1 cellular context compared by ENCODE assay signal in genomic region chr1:17564458-17565393, GRCh38.
TF ChIP-seq lines count a peak whose summit lies in the region.

No MANE protein-coding gene starts in this region.

TF ChIP-seq in HepG2, 621 proteins besides CTCF, POLR2A, EP300 and RAD21 (continued from another document and continues in another):
- TF ChIP-seq MLX (CRISPR knock-in tag; IDR thresholded peaks at IDR 0.05) (peak; percentile 98), HOXA5 (CRISPR knock-in tag; IDR thresholded peaks at IDR 0.05) (no peak), FOXA3 (CRISPR knock-in tag; IDR thresholded peaks at IDR 0.05) (no peak; the same call in none of the 2 replicates), RBFOX2 (IDR thresholded peaks at IDR 0.05; ENCODE audit: low read depth, low read length) (no peak), ZNF549 (CRISPR knock-in tag; IDR thresholded peaks at IDR 0.05) (no peak), PAX8 (CRISPR knock-in tag; IDR thresholded peaks at IDR 0.05; ENCODE audit: borderline replicate concordance) (0 out of 2 replicates have a peak, but pooled peaks have one; percentile 50), MYPOP (CRISPR knock-in tag; IDR thresholded peaks at IDR 0.05) (peak; percentile 36; the same call in 1 of the 2 replicates), JARID2 (CRISPR knock-in tag; IDR thresholded peaks at IDR 0.05; ENCODE audit: insufficient replicate concordance) (no peak), THYN1 (CRISPR knock-in tag; IDR thresholded peaks at IDR 0.05; ENCODE audit: borderline replicate concordance, low read depth) (no peak), KDM3A (CRISPR knock-in tag; IDR thresholded peaks at IDR 0.05; ENCODE audit: low read depth) (no peak), ZNF552 (CRISPR knock-in tag; IDR thresholded peaks at IDR 0.05; ENCODE audit: borderline replicate concordance) (no peak), RFX3 (CRISPR knock-in tag; IDR thresholded peaks at IDR 0.05) (no peak), PBX3 (CRISPR knock-in tag; IDR thresholded peaks at IDR 0.05; ENCODE audit: borderline replicate concordance) (no peak), NFYB (CRISPR knock-in tag; IDR thresholded peaks at IDR 0.05) (no peak), MEIS1 (CRISPR knock-in tag; IDR thresholded peaks at IDR 0.05; ENCODE audit: borderline replicate concordance) (no peak), SAFB2 (CRISPR knock-in tag; IDR thresholded peaks at IDR 0.05; ENCODE audit: borderline replicate concordance, low read depth) (0 out of 2 replicates have a peak, but pooled peaks have one; percentile 54), HOXA9 (CRISPR knock-in tag; IDR thresholded peaks at IDR 0.05; ENCODE audit: borderline replicate concordance) (no peak), KDM4B (CRISPR knock-in tag; IDR thresholded peaks at IDR 0.05) (no peak), HNRNPL (IDR thresholded peaks at IDR 0.05; ENCODE audit: low read depth, low read length) (0 out of 2 replicates have a peak, but pooled peaks have one; percentile 30), ZBTB26 (CRISPR knock-in tag; IDR thresholded peaks at IDR 0.05; ENCODE audit: borderline replicate concordance) (no peak), ZNF761 (CRISPR knock-in tag; conservative IDR thresholded peaks at IDR 0.05) (no peak), SIX4 (CRISPR knock-in tag; IDR thresholded peaks at IDR 0.05) (no peak), NR3C1 (CRISPR knock-in tag; IDR thresholded peaks at IDR 0.05) (no peak), MTA1 (CRISPR knock-in tag; IDR thresholded peaks at IDR 0.05; ENCODE audit: borderline replicate concordance) (0 out of 2 replicates have a peak, but pooled peaks have one; percentile 28), SIN3A (IDR thresholded peaks at IDR 0.05; ENCODE audit: borderline replicate concordance, low read depth, low read length) (no peak), ZNF441 (CRISPR knock-in tag; IDR thresholded peaks at IDR 0.05; ENCODE audit: borderline replicate concordance) (no peak), MEIS2 (CRISPR knock-in tag; IDR thresholded peaks at IDR 0.05) (no peak), MED8 (CRISPR knock-in tag; IDR thresholded peaks at IDR 0.05; ENCODE audit: insufficient replicate concordance) (no peak), NBN (conservative IDR thresholded peaks at IDR 0.05) (no peak), CSRNP2 (CRISPR knock-in tag; conservative IDR thresholded peaks at IDR 0.05; ENCODE audit: low read depth) (no peak), REST (IDR thresholded peaks at IDR 0.05; ENCODE audit: borderline replicate concordance in 1 of 2, low read depth in 1 of 2, low read length in 2 of 2) (no peak), NCOA5 (CRISPR knock-in tag; IDR thresholded peaks at IDR 0.05) (no peak), PHF5A (CRISPR knock-in tag; IDR thresholded peaks at IDR 0.05; ENCODE audit: low read depth, unreplicated experiment) (no peak), CC2D1A (CRISPR knock-in tag; IDR thresholded peaks at IDR 0.05) (no peak), GRHL1 (CRISPR knock-in tag; conservative IDR thresholded peaks at IDR 0.05) (no peak), ZNF678 (CRISPR knock-in tag; IDR thresholded peaks at IDR 0.05) (no peak), THAP9 (CRISPR knock-in tag; IDR thresholded peaks at IDR 0.05; ENCODE audit: borderline replicate concordance) (no peak), ZNF329 (CRISPR knock-in tag; IDR thresholded peaks at IDR 0.05; ENCODE audit: low read depth) (no peak), NR2F2 (IDR thresholded peaks at IDR 0.05; ENCODE audit: borderline replicate concordance, low read depth) (peak; percentile 41; the same call in 1 of the 2 replicates), ZNF564 (CRISPR knock-in tag; IDR thresholded peaks at IDR 0.05) (peak; percentile 46; the same call in 1 of the 2 replicates), ZNF605 (CRISPR knock-in tag; IDR thresholded peaks at IDR 0.05) (peak; percentile 82; the same call in 1 of the 2 replicates), ZNF12 (CRISPR knock-in tag; IDR thresholded peaks at IDR 0.05) (no peak), ZBTB34 (CRISPR knock-in tag; IDR thresholded peaks at IDR 0.05) (no peak), DDIT3 (CRISPR knock-in tag; IDR thresholded peaks at IDR 0.05) (no peak), FOXM1 (CRISPR knock-in tag; IDR thresholded peaks at IDR 0.05) (no peak), HNF4A (CRISPR knock-in tag; IDR thresholded peaks at IDR 0.05) (peak; percentile 88), KLF11 (CRISPR knock-in tag; IDR thresholded peaks at IDR 0.05) (no peak), ZNF34 (CRISPR knock-in tag; IDR thresholded peaks at IDR 0.05; ENCODE audit: borderline replicate concordance) (no peak), ZFP37 (CRISPR knock-in tag; IDR thresholded peaks at IDR 0.05; ENCODE audit: borderline replicate concordance) (no peak), FLYWCH1 (CRISPR knock-in tag; IDR thresholded peaks at IDR 0.05) (no peak), TEAD3 (CRISPR knock-in tag; optimal IDR thresholded peaks at IDR 0.05; ENCODE audit: borderline replicate concordance) (peak; percentile 4)
